Comparison of ENCODE assay signal across 8 cellular contexts in genomic region chr4:89254847-89255246, GRCh38. TPM values are rescaled to one million over a fixed set of nuclear protein-coding genes. Genes with fewer than 3 reads are reported as not detected.
DNase-seq lines count a peak whose midpoint lies in the region; ATAC-seq and TF ChIP-seq lines count a peak whose summit lies in the region.

No MANE protein-coding gene starts in this region.

- peaks cover 6% of the 10 kb centered on the region for H3K27me3 Mint-ChIP-seq in HFFc6 (ENCODE audit: insufficient read depth)
- H3K27me3 Mint-ChIP-seq in activated naive CD8-positive, alpha-beta T cell treated with anti-CD3 and anti-CD28 coated beads, Interleukin-2, amount 50 U/mL, for 24 hours: no peaks in the 10 kb centered on the region

- no peaks in the 10 kb centered on the region for H3K27me3 ChIP-seq in RWPE2 (ENCODE audit: insufficient read depth, poor library complexity, severe bottlenecking)

- H3K36me3 Mint-ChIP-seq in HFFc6 (ENCODE audit: low read depth): no peaks in the 10 kb centered on the region
- no peaks in the 10 kb centered on the region for H3K36me3 Mint-ChIP-seq in activated naive CD8-positive, alpha-beta T cell treated with anti-CD3 and anti-CD28 coated beads, Interleukin-2, amount 50 U/mL, for 24 hours (ENCODE audit: low read depth)

- no peaks in the 10 kb centered on the region for H3K9me3 ChIP-seq in RWPE2 (ENCODE audit: severe bottlenecking)

- H3K4me1 Mint-ChIP-seq in HFFc6 (ENCODE audit: low read depth): no peaks in the 10 kb centered on the region
- peaks cover 38% of the 10 kb centered on the region for H3K4me1 Mint-ChIP-seq in activated naive CD8-positive, alpha-beta T cell treated with anti-CD3 and anti-CD28 coated beads, Interleukin-2, amount 50 U/mL, for 24 hours

- no peaks in the 10 kb centered on the region for H3K36me3 ChIP-seq in RWPE2 (ENCODE audit: low read depth)

- no peaks in the 10 kb centered on the region for H3K9me3 Mint-ChIP-seq in HFFc6
- peaks cover 4% of the 10 kb centered on the region for H3K9me3 Mint-ChIP-seq in activated naive CD8-positive, alpha-beta T cell treated with anti-CD3 and anti-CD28 coated beads, Interleukin-2, amount 50 U/mL, for 24 hours

- DNase-seq in GDM1 (lab: John Stamatoyannopoulos, UW) (peak; percentile 2), HFFc6 (peak; percentile 13), RWPE2 (ENCODE audit: low spot score) (no peak), left kidney (ENCODE audit: low read depth, low spot score) (peak; percentile 34), cerebellum (ENCODE audit: low spot score) (no peak)
- DNase-seq in activated naive CD8-positive, alpha-beta T cell treated with anti-CD3 and anti-CD28 coated beads, Interleukin-2, amount 50 U/mL, for 24 hours: peak; percentile 49
- DNase-seq in stimulated activated naive CD8-positive, alpha-beta T cell treated with anti-CD3 and anti-CD28 coated beads, Interleukin-15, Interleukin-2, amounts not matched to agents 100 U/mL and 50 U/mL, for 24 hours: peak; percentile 50

- TF ChIP-seq CTCF in HFFc6 (IDR thresholded peaks at IDR 0.05): peak; percentile 96
- TF ChIP-seq CTCF in RWPE2 (IDR thresholded peaks at IDR 0.05; ENCODE audit: poor library complexity, severe bottlenecking): peak; percentile 80

- no peaks in the 10 kb centered on the region for H3K4me1 ChIP-seq in RWPE2 (ENCODE audit: insufficient read depth, poor library complexity, severe bottlenecking)

- no peak overlapping the region for H3K27ac Mint-ChIP-seq in HFFc6
- H3K27ac Mint-ChIP-seq in activated naive CD8-positive, alpha-beta T cell treated with anti-CD3 and anti-CD28 coated beads, Interleukin-2, amount 50 U/mL, for 24 hours: no peak overlapping the region

- no peak overlapping the region for H3K4me3 ChIP-seq in RWPE2 (ENCODE audit: severe bottlenecking)

- ATAC-seq in RWPE2 (ENCODE audit: low read depth) (peak; percentile 25; the same call in 1 of the 3 replicates), GM18502 (IDR thresholded peaks at IDR 0.05; ENCODE audit: poor library complexity, unreplicated experiment) (no peak)
- ATAC-seq in activated naive CD8-positive, alpha-beta T cell treated with anti-CD3 and anti-CD28 coated beads, Interleukin-2, amount 50 U/mL, for 24 hours: peak; percentile 40
- peak; percentile 63 for ATAC-seq in stimulated activated naive CD8-positive, alpha-beta T cell treated with anti-CD3 and anti-CD28 coated beads, Interleukin-15, Interleukin-2, amounts not matched to agents 100 U/mL and 50 U/mL, for 24 hours

- H3K4me3 Mint-ChIP-seq in HFFc6: no peak overlapping the region
- no peak overlapping the region for H3K4me3 Mint-ChIP-seq in activated naive CD8-positive, alpha-beta T cell treated with anti-CD3 and anti-CD28 coated beads, Interleukin-2, amount 50 U/mL, for 24 hours

- H3K27ac ChIP-seq in RWPE2 (ENCODE audit: poor library complexity, severe bottlenecking): no peak overlapping the region

RNA-seq across cellular contexts. Expression of gene GPRIN3, which starts 52.8 kb away (rescaled TPM):
- under 1 TPM; under 0.01 to 0.28 (median 0.04) TPM for total RNA-seq in HFFc6 (2021; fragmentation: NEBNext Ultra II Directional; extraction: Animal tissue kit (Norgen Biotek cat#: 25700))
- 36.8 TPM for total RNA-seq in cerebellum

Comparison
In these comparisons a context has a peak if more than half of its experiments do, and no peak if none do; other contexts are left out.
1. DNase-seq: peak in GDM1 (single experiment), HFFc6 (single experiment), activated naive CD8-positive, alpha-beta T cell treated with anti-CD3 and anti-CD28 coated beads, Interleukin-2, amount 50 U/mL, for 24 hours (single experiment), left kidney (single experiment) and stimulated activated naive CD8-positive, alpha-beta T cell treated with anti-CD3 and anti-CD28 coated beads, Interleukin-15, Interleukin-2, amounts not matched to agents 100 U/mL and 50 U/mL, for 24 hours (single experiment); none in RWPE2 (single experiment) and cerebellum (single experiment).
2. RNA of gene GPRIN3, which starts 52.8 kb away (total RNA-seq): 36.8 TPM in cerebellum (single experiment); under 0.01 to 0.28 TPM in HFFc6; every median in the first group is over 10 times any median in the second.